ENCODE assay signal across 17 cellular contexts in genomic region chr12:94745562-94745961, GRCh38.
"Had no signal": no experiment of that assay in that cellular context is flagged by ENCODE, and none has a peak within 500 bp of the region (broad histone marks: within the 10 kb centered on the region; RNA-seq: fewer than 3 reads in every experiment).

No MANE protein-coding gene starts in this region.

- H3K9me3 ChIP-seq: esophagus muscularis mucosa, gastrocnemius medialis, heart right ventricle, neutrophil had no signal

- H3K36me3 ChIP-seq: esophagus muscularis mucosa, gastrocnemius medialis, heart right ventricle, neutrophil had no signal

- H3K27ac ChIP-seq: epithelial cell of prostate, esophagus muscularis mucosa, gastrocnemius medialis, heart right ventricle, neutrophil had no signal

- ATAC-seq: effector memory CD8-positive, alpha-beta T cell; heart right ventricle; left lobe of liver; natural killer cell treated with Interleukin-12 subunit alpha and Interleukin-12 subunit beta and Interleukin-15 and Interleukin-18, amount 100 ng/mL, for 72 hours; right cardiac atrium had no signal

- H3K9me3 Mint-ChIP-seq: dendritic cell treated with granulocyte-macrophage colony-stimulating factor and Interleukin-4, amounts not matched to agents 40 ng/mL and 50 ng/mL, for 4 days; effector memory CD8-positive, alpha-beta T cell; memory B cell; natural killer cell treated with Interleukin-12 subunit alpha and Interleukin-12 subunit beta and Interleukin-15 and Interleukin-18, amount 100 ng/mL, for 72 hours; type B pancreatic cell had no signal

- H3K4me3 Mint-ChIP-seq: dendritic cell treated with granulocyte-macrophage colony-stimulating factor and Interleukin-4, amounts not matched to agents 40 ng/mL and 50 ng/mL, for 4 days; effector memory CD8-positive, alpha-beta T cell; memory B cell; natural killer cell treated with Interleukin-12 subunit alpha and Interleukin-12 subunit beta and Interleukin-15 and Interleukin-18, amount 100 ng/mL, for 72 hours; type B pancreatic cell had no signal

- H3K27me3 ChIP-seq: esophagus muscularis mucosa, gastrocnemius medialis had no signal

- H3K36me3 Mint-ChIP-seq: natural killer cell treated with Interleukin-12 subunit alpha and Interleukin-12 subunit beta and Interleukin-15 and Interleukin-18, amount 100 ng/mL, for 72 hours; type B pancreatic cell had no signal

- H3K27me3 Mint-ChIP-seq: memory B cell had no signal

- DNase-seq: effector memory CD8-positive, alpha-beta T cell; gastrocnemius medialis; heart right ventricle; kidney glomerular epithelial cell; midbrain; right cardiac atrium; small intestine; stimulated activated CD4-positive, alpha-beta T cell treated with anti-CD3 and anti-CD28 coated beads, Interleukin-2, amount 100 ng/mL, for 48 hours; stimulated activated naive CD4-positive, alpha-beta T cell treated with Interleukin-2 at 50 U/mL for 16 hours had no signal

- H3K4me1 ChIP-seq: gastrocnemius medialis, heart right ventricle had no signal

- H3K27ac Mint-ChIP-seq: dendritic cell treated with granulocyte-macrophage colony-stimulating factor and Interleukin-4, amounts not matched to agents 40 ng/mL and 50 ng/mL, for 4 days; effector memory CD8-positive, alpha-beta T cell; memory B cell; natural killer cell treated with Interleukin-12 subunit alpha and Interleukin-12 subunit beta and Interleukin-15 and Interleukin-18, amount 100 ng/mL, for 72 hours; type B pancreatic cell had no signal

- H3K4me3 ChIP-seq: esophagus muscularis mucosa, gastrocnemius medialis, heart right ventricle had no signal
